20 cellular contexts compared by ENCODE assay signal in the genomic region with DNA sequence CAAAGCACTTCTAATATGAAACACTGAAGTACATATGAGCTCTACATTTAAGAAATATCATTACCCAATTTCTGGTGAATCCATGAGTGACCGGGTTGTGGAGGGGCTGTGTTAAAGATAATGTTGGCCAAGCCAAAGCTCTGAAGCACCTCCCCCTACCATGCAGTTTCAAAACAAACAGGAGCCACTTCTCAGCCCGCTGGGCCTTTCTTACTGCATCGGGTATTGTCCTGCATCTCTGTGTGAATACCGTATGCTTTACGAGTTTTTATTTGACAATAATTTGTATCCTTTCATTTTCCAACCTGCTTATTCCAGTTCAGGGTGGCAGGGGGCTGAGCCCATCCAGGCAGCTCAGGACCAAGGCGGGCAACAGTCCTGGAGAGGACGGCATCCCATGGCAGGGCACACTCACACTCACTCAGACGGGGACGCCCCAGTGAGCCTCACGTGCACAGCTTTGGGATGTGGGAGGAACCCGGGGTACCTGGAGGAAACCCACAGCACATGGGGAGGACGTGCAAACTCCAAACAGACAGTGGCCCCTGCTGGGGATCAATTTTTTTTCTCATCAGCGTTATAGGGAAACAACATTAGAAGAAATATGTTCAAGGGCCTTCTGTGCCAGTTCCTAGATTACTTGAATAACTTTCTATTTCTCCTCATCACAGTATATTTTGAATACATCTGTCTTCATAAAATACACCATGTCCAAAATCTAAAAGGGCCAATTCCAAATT. TPM values are rescaled to one million over a fixed set of nuclear protein-coding genes. Genes with fewer than 3 reads are reported as not detected.
"Had no signal": no experiment of that assay in that cellular context is flagged by ENCODE, and none has a peak within 500 bp of the region (broad histone marks: within the 10 kb centered on the region; RNA-seq: fewer than 3 reads in every experiment).

No MANE protein-coding gene starts in this region.

- ATAC-seq: body of pancreas; natural killer cell treated with Interleukin-12 subunit alpha and Interleukin-12 subunit beta and Interleukin-15 and Interleukin-18, amount 100 ng/mL, for 72 hours had no signal

- DNase-seq: activated CD4-positive, alpha-beta memory T cell treated with anti-CD3 and anti-CD28 coated beads, Interleukin-2, amount 10 ng/mL, durations not matched to agents 7 days and 5 days; activated CD8-positive, alpha-beta memory T cell treated with anti-CD3 and anti-CD28 coated beads, Interleukin-2, amount 50 U/mL, for 4 hours; activated gamma-delta T cell treated with Interleukin-2 at 50 U/mL for 16 hours; activated naive CD8-positive, alpha-beta T cell treated with anti-CD3 and anti-CD28 coated beads for 36 hours; activated T-cell treated with anti-CD3 and anti-CD28 coated beads, Interleukin-2, amount 50 U/mL, for 48 hours; amygdala; body of pancreas; central memory CD4-positive, alpha-beta T cell; colonic mucosa; esophagus squamous epithelium; left ventricle myocardium inferior; sigmoid colon; spleen; trophoblast cell; WERI-Rb-1 had no signal

- H3K36me3 ChIP-seq: colonic mucosa, esophagus squamous epithelium, left ventricle myocardium inferior, sigmoid colon, spleen, suprapubic skin, WERI-Rb-1 had no signal

- H3K4me3 ChIP-seq: body of pancreas, colonic mucosa, esophagus squamous epithelium, left ventricle myocardium inferior, sigmoid colon, spleen, suprapubic skin had no signal

- H3K9me3 ChIP-seq: body of pancreas, colonic mucosa, left ventricle myocardium inferior, sigmoid colon, suprapubic skin had no signal

- H3K27me3 Mint-ChIP-seq: memory B cell had no signal

- H3K27ac ChIP-seq: body of pancreas, colonic mucosa, esophagus squamous epithelium, left ventricle myocardium inferior, sigmoid colon, spleen, suprapubic skin, WERI-Rb-1 had no signal

- H3K27me3 ChIP-seq: body of pancreas, colonic mucosa, esophagus squamous epithelium, suprapubic skin had no signal

- H3K4me3 Mint-ChIP-seq: memory B cell had no signal

- H3K27ac Mint-ChIP-seq: activated naive CD8-positive, alpha-beta T cell treated with anti-CD3 and anti-CD28 coated beads for 36 hours; natural killer cell treated with Interleukin-12 subunit alpha and Interleukin-12 subunit beta and Interleukin-15 and Interleukin-18, amount 100 ng/mL, for 72 hours; stimulated activated naive CD8-positive, alpha-beta T cell treated with anti-CD3 and anti-CD28 coated beads, Interleukin-15, Interleukin-2, amounts not matched to agents 100 ng/mL and 50 ng/mL, for 24 hours had no signal

- H3K9me3 Mint-ChIP-seq: memory B cell; natural killer cell treated with Interleukin-12 subunit alpha and Interleukin-12 subunit beta and Interleukin-15 and Interleukin-18, amount 100 ng/mL, for 72 hours had no signal

RNA-seq across cellular contexts. Expression of a gene that starts 1.9 kb away (rescaled TPM):
- total RNA-seq: endothelial cell of umbilical vein; left ventricle myocardium inferior; natural killer cell treated with Interleukin-12 subunit alpha and Interleukin-12 subunit beta and Interleukin-15 and Interleukin-18, amount 100 ng/mL, for 72 hours had no signal
